21 cellular contexts compared by ENCODE assay signal in the genomic region with DNA sequence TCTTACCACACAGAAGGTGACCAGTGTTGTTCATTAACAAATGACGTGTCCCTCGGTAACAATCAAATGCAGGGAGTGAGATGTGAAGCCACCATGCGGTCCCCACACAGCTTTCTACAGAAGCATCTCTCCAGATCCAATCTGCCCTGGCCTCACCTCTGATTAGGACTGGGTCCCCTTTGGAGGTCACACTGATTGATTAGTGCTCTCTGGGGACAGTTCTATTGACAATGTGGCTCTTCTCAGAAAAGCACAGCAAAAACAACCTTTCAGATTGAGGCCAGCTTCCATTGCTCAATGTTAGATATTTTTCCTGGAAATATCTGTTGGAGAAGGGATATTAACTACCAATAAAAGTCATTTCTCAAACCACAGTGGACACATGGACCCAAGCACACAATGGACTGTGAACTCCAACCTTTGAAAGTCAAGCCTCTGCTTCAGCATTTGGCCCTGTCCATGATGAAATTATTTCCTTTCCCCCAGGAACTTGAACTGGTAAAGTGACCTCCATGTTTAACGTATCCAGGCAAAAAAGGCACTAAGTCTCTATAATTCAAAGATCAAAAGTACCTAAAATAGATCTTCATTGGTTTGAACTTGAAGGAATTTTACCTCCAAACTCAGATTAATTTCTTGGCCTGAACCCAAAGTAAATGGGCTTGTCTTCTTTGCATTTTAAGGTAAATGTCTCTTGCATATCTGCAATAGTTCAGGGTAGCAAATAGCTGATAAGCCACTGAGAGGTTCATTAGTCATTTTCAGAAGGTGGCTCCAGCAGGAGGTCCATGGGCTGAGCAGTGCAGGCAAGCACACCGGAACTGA.
"Had no signal": no experiment of that assay in that cellular context is flagged by ENCODE, and none has a peak within 500 bp of the region (broad histone marks: within the 10 kb centered on the region; RNA-seq: fewer than 3 reads in every experiment).

No MANE protein-coding gene starts in this region.

- H3K4me3 ChIP-seq: esophagus muscularis mucosa, left lung, smooth muscle cell, thyroid gland, upper lobe of right lung had no signal

- H3K36me3 ChIP-seq: esophagus muscularis mucosa, left lung, thyroid gland, upper lobe of right lung had no signal

- FAIRE-seq: bronchial epithelial cell, frontal cortex had no signal

- DNase-seq: activated CD4-positive, alpha-beta T cell treated with anti-CD3 and anti-CD28 coated beads for 36 hours; activated CD4-positive, alpha-beta T cell treated with anti-CD3 and anti-CD28 coated beads, Interleukin-2, amount 50 U/mL, for 4 hours; activated CD4-positive, CD25-positive, alpha-beta regulatory T cell; activated naive CD4-positive, alpha-beta T cell; activated T-cell treated with anti-CD3 and anti-CD28 coated beads for 4 hours; activated T-cell treated with anti-CD3 and anti-CD28 coated beads, Interleukin-2, amount 50 U/mL, for 72 hours; kidney glomerular epithelial cell; left lung; retina; stimulated activated CD4-positive, alpha-beta T cell treated with anti-CD3 and anti-CD28 coated beads, Interleukin-1b, Interleukin-23, amount 100 ng/mL, for 48 hours; stimulated activated CD4-positive, alpha-beta T cell treated with anti-CD3 and anti-CD28 coated beads, Interleukin-4, amount 100 ng/mL, for 4 hours; stimulated activated CD8-positive, alpha-beta memory T cell treated with anti-CD3 and anti-CD28 coated beads, Interleukin-4, amount 100 ng/mL, for 48 hours; stimulated activated naive CD8-positive, alpha-beta T cell treated with anti-CD3 and anti-CD28 coated beads, Interleukin-15, amount 100 ng/mL, for 72 hours; thyroid gland; upper lobe of right lung had no signal

- ATAC-seq: activated CD4-positive, alpha-beta T cell treated with anti-CD3 and anti-CD28 coated beads for 36 hours; activated naive CD4-positive, alpha-beta T cell treated with anti-CD3 and anti-CD28 coated beads, Interleukin-2, amount 50 U/mL, for 72 hours; activated T-cell treated with anti-CD3 and anti-CD28 coated beads, Interleukin-2, amount 50 U/mL, for 72 hours; left lung; stimulated activated memory B cell treated with anti-CD40 and anti-IgM and Interleukin-4, amounts not matched to agents 10 μg/mL and 1 μg/mL and 100 μg/mL, for 72 hours; stimulated activated naive CD8-positive, alpha-beta T cell treated with anti-CD3 and anti-CD28 coated beads, Interleukin-15, amount 100 ng/mL, for 72 hours; upper lobe of right lung had no signal

- H3K4me1 ChIP-seq: esophagus muscularis mucosa, left lung, thyroid gland, upper lobe of right lung had no signal

- H3K4me2 ChIP-seq: smooth muscle cell had no signal

- H3K27ac ChIP-seq: esophagus muscularis mucosa, left lung, thyroid gland, upper lobe of right lung had no signal

- H3K27me3 ChIP-seq: left lung, thyroid gland, upper lobe of right lung had no signal

- H3K9me3 ChIP-seq: esophagus muscularis mucosa, left lung, thyroid gland, upper lobe of right lung had no signal
